ENCODE assay signal across 21 cellular contexts in the genomic region with DNA sequence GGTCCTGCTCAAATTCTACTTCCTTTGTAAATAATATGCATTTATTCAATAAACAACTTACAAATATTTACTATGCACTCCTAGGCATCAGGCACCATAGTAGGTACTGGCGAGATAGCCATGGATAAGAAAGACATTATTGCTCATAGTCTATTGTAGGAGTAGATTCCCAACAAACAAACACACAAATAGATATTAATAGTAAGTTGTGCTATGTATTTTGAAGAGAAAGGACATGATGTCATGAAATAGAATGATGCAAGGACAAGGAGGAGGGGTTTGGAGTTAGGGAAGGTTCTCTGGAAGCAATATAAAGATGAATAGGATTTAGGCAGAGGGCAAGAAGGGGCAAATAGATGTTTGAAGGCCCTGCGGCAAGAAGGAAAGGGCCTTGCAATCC.
"Had no signal": no experiment of that assay in that cellular context is flagged by ENCODE, and none has a peak within 500 bp of the region (broad histone marks: within the 10 kb centered on the region; RNA-seq: fewer than 3 reads in every experiment).

No MANE protein-coding gene starts in this region.

- H3K36me3 Mint-ChIP-seq: activated CD4-positive, alpha-beta memory T cell treated with anti-CD3 and anti-CD28 coated beads for 36 hours; activated naive CD8-positive, alpha-beta T cell treated with anti-CD3 and anti-CD28 coated beads for 36 hours; brain; natural killer cell treated with Interleukin-12 subunit alpha and Interleukin-12 subunit beta and Interleukin-15 and Interleukin-18, amount 100 ng/mL, for 72 hours; stimulated activated effector memory CD8-positive, alpha-beta T cell treated with anti-CD3 and anti-CD28 coated beads, Interleukin-12 subunit alpha, Interleukin-12 subunit beta, amount 100 ng/mL, for 72 hours had no signal

- H3K27ac Mint-ChIP-seq: activated CD4-positive, alpha-beta memory T cell treated with anti-CD3 and anti-CD28 coated beads for 36 hours; activated naive CD8-positive, alpha-beta T cell treated with anti-CD3 and anti-CD28 coated beads for 36 hours; immature natural killer cell; natural killer cell treated with Interleukin-12 subunit alpha and Interleukin-12 subunit beta and Interleukin-15 and Interleukin-18, amount 100 ng/mL, for 72 hours; stimulated activated effector memory CD8-positive, alpha-beta T cell treated with anti-CD3 and anti-CD28 coated beads, Interleukin-12 subunit alpha, Interleukin-12 subunit beta, amount 100 ng/mL, for 72 hours; T-helper 2 cell treated with Interferon-gamma antibody and Interleukin-4, amounts not matched to agents 5 μg/mL and 100 μg/mL, for 36 hours; WTC11 had no signal

- H3K4me1 Mint-ChIP-seq: activated naive CD8-positive, alpha-beta T cell treated with anti-CD3 and anti-CD28 coated beads for 36 hours; central memory CD8-positive, alpha-beta T cell; immature natural killer cell; stimulated activated effector memory CD8-positive, alpha-beta T cell treated with anti-CD3 and anti-CD28 coated beads, Interleukin-12 subunit alpha, Interleukin-12 subunit beta, amount 100 ng/mL, for 72 hours had no signal

- H3K27me3 ChIP-seq: colonic mucosa, neutrophil, pancreas, tibial nerve, vagina had no signal

- H3K9me3 ChIP-seq: colonic mucosa, neutrophil, pancreas, vagina had no signal

- H3K4me1 ChIP-seq: colonic mucosa, pancreas had no signal

- H3K4me2 ChIP-seq: smooth muscle cell had no signal

- ATAC-seq: natural killer cell treated with Interleukin-12 subunit alpha and Interleukin-12 subunit beta and Interleukin-15 and Interleukin-18, amount 100 ng/mL, for 72 hours; stimulated activated effector memory CD8-positive, alpha-beta T cell treated with anti-CD3 and anti-CD28 coated beads, Interleukin-12 subunit alpha, Interleukin-12 subunit beta, amount 100 ng/mL, for 72 hours; WTC11 had no signal

- H3K36me3 ChIP-seq: colonic mucosa, neutrophil, pancreas, tibial nerve, vagina had no signal

- H3K27me3 Mint-ChIP-seq: activated naive CD8-positive, alpha-beta T cell treated with anti-CD3 and anti-CD28 coated beads for 36 hours; brain; central memory CD8-positive, alpha-beta T cell had no signal

- DNase-seq: activated CD4-positive, alpha-beta memory T cell treated with anti-CD3 and anti-CD28 coated beads for 36 hours; activated CD4-positive, alpha-beta T cell treated with anti-CD3 and anti-CD28 coated beads for 4 hours; activated naive CD8-positive, alpha-beta T cell treated with anti-CD3 and anti-CD28 coated beads for 36 hours; activated T-cell treated with anti-CD3 and anti-CD28 coated beads for 4 hours; colonic mucosa; immature natural killer cell; kidney glomerular epithelial cell; pancreas; stimulated activated CD4-positive, alpha-beta T cell treated with anti-CD3 and anti-CD28 coated beads, Interleukin-4, amount 100 ng/mL, for 24 hours; SW 1271 had no signal

- H3K27ac ChIP-seq: colonic mucosa, pancreas, vagina had no signal

- H3K4me3 Mint-ChIP-seq: activated CD4-positive, alpha-beta memory T cell treated with anti-CD3 and anti-CD28 coated beads for 36 hours; activated naive CD8-positive, alpha-beta T cell treated with anti-CD3 and anti-CD28 coated beads for 36 hours; brain; central memory CD8-positive, alpha-beta T cell; immature natural killer cell; natural killer cell treated with Interleukin-12 subunit alpha and Interleukin-12 subunit beta and Interleukin-15 and Interleukin-18, amount 100 ng/mL, for 72 hours; stimulated activated effector memory CD8-positive, alpha-beta T cell treated with anti-CD3 and anti-CD28 coated beads, Interleukin-12 subunit alpha, Interleukin-12 subunit beta, amount 100 ng/mL, for 72 hours; T-helper 2 cell treated with Interferon-gamma antibody and Interleukin-4, amounts not matched to agents 5 μg/mL and 100 μg/mL, for 36 hours; WTC11 had no signal

- H3K4me3 ChIP-seq: colonic mucosa, lung, pancreas, smooth muscle cell, tibial nerve, vagina had no signal

- H3K9me3 Mint-ChIP-seq: activated CD4-positive, alpha-beta memory T cell treated with anti-CD3 and anti-CD28 coated beads for 36 hours; central memory CD8-positive, alpha-beta T cell; immature natural killer cell; natural killer cell treated with Interleukin-12 subunit alpha and Interleukin-12 subunit beta and Interleukin-15 and Interleukin-18, amount 100 ng/mL, for 72 hours; stimulated activated effector memory CD8-positive, alpha-beta T cell treated with anti-CD3 and anti-CD28 coated beads, Interleukin-12 subunit alpha, Interleukin-12 subunit beta, amount 100 ng/mL, for 72 hours; T-helper 2 cell treated with Interferon-gamma antibody and Interleukin-4, amounts not matched to agents 5 μg/mL and 100 μg/mL, for 36 hours had no signal
